In the genomic region with DNA sequence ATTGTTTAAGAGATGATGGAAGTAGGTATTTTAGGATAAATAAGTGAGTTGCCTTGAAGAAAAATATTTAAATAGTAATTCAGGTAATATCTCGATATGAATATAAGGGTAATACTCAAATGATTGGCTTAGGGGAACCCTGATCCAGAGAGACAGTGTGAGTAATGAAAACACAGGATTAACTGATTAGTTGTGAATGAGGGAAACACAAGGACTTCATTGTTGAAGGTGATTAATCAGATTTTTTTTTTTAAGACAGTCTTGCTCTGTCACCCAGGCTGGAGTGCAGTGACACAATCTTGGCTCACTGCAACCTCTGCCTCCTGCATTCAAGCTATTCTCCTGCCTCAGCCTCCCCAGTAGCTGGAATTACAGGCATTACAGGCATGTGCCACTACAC, we compare ENCODE assay signal across 20 cellular contexts. TPM values are rescaled to one million over a fixed set of nuclear protein-coding genes. Genes with fewer than 3 reads are reported as not detected.
A peak's percentile ranks its signal among the peaks of the same experiment; 100 is the strongest.
DNase-seq lines count a peak whose midpoint lies in the region; ATAC-seq and TF ChIP-seq lines count a peak whose summit lies in the region.
"Had no signal": no experiment of that assay in that cellular context is flagged by ENCODE, and none has a peak within 500 bp of the region (broad histone marks: within the 10 kb centered on the region; RNA-seq: fewer than 3 reads in every experiment).

No MANE protein-coding gene starts in this region.

- 84% methylated on average over 1 of the region's 1 CpG for whole genome bisulfite sequencing in prostate gland

- TF ChIP-seq CTCF in C4-2B (conservative IDR thresholded peaks at IDR 0.05) (no peak), epithelial cell of esophagus (IDR thresholded peaks at IDR 0.05; ENCODE audit: insufficient read depth, low read depth, low read length, missing control alignments) (no peak), prostate gland (IDR thresholded peaks at IDR 0.05) (no peak)

- H3K4me1 ChIP-seq in Karpas-422 (ENCODE audit: low read length) (peaks cover 77% of the 10 kb centered on the region), prostate gland (replicated peaks) (peaks cover 5% of the 10 kb centered on the region)
- H3K4me1 ChIP-seq: SJCRH30 had no signal

- H3K9me3 ChIP-seq in Karpas-422 (ENCODE audit: low read length) (no peaks in the 10 kb centered on the region), prostate gland (no peaks in the 10 kb centered on the region)
- H3K9me3 ChIP-seq: SJCRH30 had no signal

- no peaks in the 10 kb centered on the region for H3K27me3 ChIP-seq in Karpas-422 (ENCODE audit: low read length)
- H3K27me3 ChIP-seq in prostate gland (replicated peaks; ENCODE audit: insufficient read depth), result no peaks in the 10 kb centered on the region
- H3K27me3 ChIP-seq: SJCRH30 had no signal

- no peak overlapping the region for H3K9ac ChIP-seq in Karpas-422 (ENCODE audit: low read length)

- H3K36me3 ChIP-seq in Karpas-422 (ENCODE audit: insufficient read depth, low read length) (peaks cover 21% of the 10 kb centered on the region), prostate gland (no peaks in the 10 kb centered on the region)

- no peak for TF ChIP-seq POLR2A in prostate gland (IDR thresholded peaks at IDR 0.05)

- intact Hi-C loops in prostate gland (cut with DNase I), result no loop called here

- H3K79me2 ChIP-seq in Karpas-422 (ENCODE audit: low read length), result peaks cover 81% of the 10 kb centered on the region

- H3K4me3 ChIP-seq in Karpas-422 (ENCODE audit: low read length) (no peak overlapping the region), epithelial cell of esophagus (ENCODE audit: low read length) (no peak overlapping the region), prostate gland (no peak overlapping the region)
- H3K4me3 ChIP-seq: SJCRH30 had no signal

- no peak for DNase-seq in Karpas-422
- peak; percentile 11 for DNase-seq in epithelial cell of esophagus (ENCODE audit: low read depth)
- no peak for DNase-seq in prostate gland (ENCODE audit: low spot score)
- DNase-seq in putamen (ENCODE audit: low spot score), result no peak
- no peak for DNase-seq in SHP77 treated with DMSO at 0.1 percent for 48 hours (lab: John Stamatoyannopoulos, UW)
- DNase-seq: COR-L47; DMS153; EL; MM.1S; NCI-H1105; NCI-H1694 treated with DMSO at 0.1 percent for 48 hours; NCI-H2107; NCI-H226; NCI-H526 treated with DMSO at 0.1 percent for 48 hours; NK-92 treated with Interleukin-12 subunit alpha and Interleukin-12 subunit beta, amount 100 ng/mL, for 24 hours; OCI-M1; RPMI8226; SJCRH30 had no signal

- no peak overlapping the region for H2AFZ ChIP-seq in Karpas-422 (ENCODE audit: low read length)

- no peaks in the 10 kb centered on the region for H3K9me2 ChIP-seq in Karpas-422 (replicated peaks; ENCODE audit: insufficient read depth, low read length)

- peaks cover 41% of the 10 kb centered on the region for H4K20me1 ChIP-seq in Karpas-422 (ENCODE audit: insufficient read depth, low read depth, low read length)

- no peak overlapping the region for H3K4me2 ChIP-seq in Karpas-422 (ENCODE audit: low read depth, low read length, poor library complexity, severe bottlenecking)

- ATAC-seq in HG03135 (IDR thresholded peaks at IDR 0.05; ENCODE audit: unreplicated experiment), result no peak

- H3K27ac ChIP-seq in C4-2B (peak overlapping the region; percentile 91), Karpas-422 (ENCODE audit: low read length) (peak overlapping the region; percentile 96), prostate gland (peak overlapping the region; percentile 19 to 51)
- H3K27ac ChIP-seq: SJCRH30 had no signal

RNA-seq across cellular contexts. Expression of gene SLC25A33, which starts 12.7 kb away (rescaled TPM):
- total RNA-seq in Karpas-422 (2014; rRNA removed; shearing (Covaris generic); ENCODE audit: low replicate concordance), result 19.7 and 25.2 TPM in 2 replicates
- total RNA-seq in prostate gland, result 10 to 100 TPM; 10.7 to 11.9 TPM

RNA-seq across cellular contexts. Expression of gene TMEM201, which starts 36.7 kb away (rescaled TPM):
- total RNA-seq in Karpas-422 (2014; rRNA removed; shearing (Covaris generic); ENCODE audit: low replicate concordance), result 9.3 and 12.2 TPM in 2 replicates
- total RNA-seq in prostate gland, result 10 to 100 TPM in 1 of 2 donors, 1 to 10 TPM in 1; 9.6 to 27.9 TPM

Comparison
In these comparisons a context has a peak if more than half of its experiments do, and no peak if none do; other contexts are left out.
1. H3K27ac ChIP-seq: peak in every context shown above with its lines; median percentile 96 in Karpas-422; 91 in C4-2B; 35 in prostate gland.